Comparison of ENCODE assay signal across 1 cellular context in the genomic region with DNA sequence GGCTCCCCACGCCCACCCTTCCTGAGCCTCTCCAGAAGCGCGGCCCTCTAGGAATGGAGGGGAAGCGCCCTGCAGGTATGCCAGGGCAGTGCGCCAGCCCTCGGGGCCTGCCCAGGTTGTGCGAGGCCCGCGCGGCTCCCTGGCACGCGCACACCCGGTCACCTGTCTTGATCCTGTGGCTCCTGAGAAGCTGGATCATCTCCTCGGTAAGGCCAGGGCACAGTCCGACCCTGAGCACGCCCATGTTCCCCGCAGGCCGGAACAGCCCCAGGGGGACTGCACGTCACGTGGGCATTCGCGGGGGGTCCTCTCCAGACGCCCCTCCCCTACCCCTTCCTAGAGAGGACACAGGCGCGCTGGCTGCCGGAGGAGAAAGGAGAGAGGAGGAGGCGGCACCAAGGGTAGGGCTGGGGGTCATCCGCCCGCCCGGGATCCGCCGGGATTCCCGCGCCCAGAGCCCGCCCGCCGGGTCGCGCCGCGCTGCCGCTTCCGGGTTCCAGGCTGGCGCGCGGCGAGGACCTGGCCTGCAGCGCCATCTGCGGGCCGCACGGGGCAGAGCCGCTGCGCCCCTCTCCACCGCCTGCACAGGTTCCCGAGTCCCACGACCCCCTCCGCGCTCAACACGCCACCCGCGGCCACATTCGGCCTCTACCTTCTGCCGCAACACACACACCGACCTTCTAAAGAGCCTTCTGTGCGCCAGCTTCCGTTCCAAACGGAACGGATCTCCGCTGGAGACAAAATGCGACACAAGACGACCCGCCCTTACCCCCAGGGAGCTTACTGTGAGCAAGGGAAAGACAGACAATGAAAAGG.
TF ChIP-seq lines count a peak whose summit lies in the region.

A gene (minus strand): TSS at position 491 of the 816 bp plus-strand sequence. CDS start 247 bp downstream, at position 244.

TF ChIP-seq in HepG2, 621 proteins besides CTCF, POLR2A, EP300 and RAD21 (continued from another document):
- TF ChIP-seq, protein P1, sequence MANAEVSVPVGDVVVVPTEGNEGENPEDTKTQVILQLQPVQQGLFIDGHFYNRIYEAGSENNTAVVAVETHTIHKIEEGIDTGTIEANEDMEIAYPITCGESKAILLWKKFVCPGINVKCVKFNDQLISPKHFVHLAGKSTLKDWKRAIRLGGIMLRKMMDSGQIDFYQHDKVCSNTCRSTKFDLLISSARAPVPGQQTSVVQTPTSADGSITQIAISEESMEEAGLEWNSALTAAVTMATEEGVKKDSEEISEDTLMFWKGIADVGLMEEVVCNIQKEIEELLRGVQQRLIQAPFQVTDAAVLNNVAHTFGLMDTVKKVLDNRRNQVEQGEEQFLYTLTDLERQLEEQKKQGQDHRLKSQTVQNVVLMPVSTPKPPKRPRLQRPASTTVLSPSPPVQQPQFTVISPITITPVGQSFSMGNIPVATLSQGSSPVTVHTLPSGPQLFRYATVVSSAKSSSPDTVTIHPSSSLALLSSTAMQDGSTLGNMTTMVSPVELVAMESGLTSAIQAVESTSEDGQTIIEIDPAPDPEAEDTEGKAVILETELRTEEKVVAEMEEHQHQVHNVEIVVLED (CRISPR knock-in tag; IDR thresholded peaks at IDR 0.05; ENCODE audit: borderline replicate concordance), result no peak
- TF ChIP-seq ZKSCAN8 (CRISPR knock-in tag; IDR thresholded peaks at IDR 0.05; ENCODE audit: borderline replicate concordance) (no peak), ZNF296 (CRISPR knock-in tag; conservative IDR thresholded peaks at IDR 0.05) (no peak), DNMT3B (CRISPR knock-in tag; conservative IDR thresholded peaks at IDR 0.05) (no peak), SNRNP70 (IDR thresholded peaks at IDR 0.05; ENCODE audit: low read depth, low read length) (no peak), ZNF724P (CRISPR knock-in tag; IDR thresholded peaks at IDR 0.05; ENCODE audit: borderline replicate concordance) (peak; percentile 68; the same call in 1 of the 2 replicates), ZNF788 (CRISPR knock-in tag; IDR thresholded peaks at IDR 0.05; ENCODE audit: borderline replicate concordance) (peak; percentile 73; the same call in 1 of the 2 replicates), MEF2D (CRISPR knock-in tag; IDR thresholded peaks at IDR 0.05) (no peak), ZNF790 (CRISPR knock-in tag; IDR thresholded peaks at IDR 0.05; ENCODE audit: borderline replicate concordance) (peak; percentile 69; the same call in 1 of the 2 replicates), FOXP1 (IDR thresholded peaks at IDR 0.05) (no peak), FOXP1 (CRISPR knock-in tag; IDR thresholded peaks at IDR 0.05) (no peak), ZNF546 (CRISPR knock-in tag; conservative IDR thresholded peaks at IDR 0.05) (0 out of 2 replicates have a peak, but pooled peaks have one; percentile 68), PHF5A (CRISPR knock-in tag; IDR thresholded peaks at IDR 0.05; ENCODE audit: low read depth, unreplicated experiment) (no peak), JDP2 (CRISPR knock-in tag; IDR thresholded peaks at IDR 0.05; ENCODE audit: borderline replicate concordance) (no peak; the same call in 1 of the 2 replicates), KLF12 (CRISPR knock-in tag; IDR thresholded peaks at IDR 0.05; ENCODE audit: borderline replicate concordance) (0 out of 2 replicates have a peak, but pooled peaks have one; percentile 34), NRL (CRISPR knock-in tag; IDR thresholded peaks at IDR 0.05; ENCODE audit: borderline replicate concordance) (peak; percentile 89), KLF6 (CRISPR knock-in tag; IDR thresholded peaks at IDR 0.05) (0 out of 2 replicates have a peak, but pooled peaks have one; percentile 22), ZNF7 (CRISPR knock-in tag; IDR thresholded peaks at IDR 0.05) (no peak), POLR2G (IDR thresholded peaks at IDR 0.05; ENCODE audit: low read depth, low read length) (peak; percentile 75), HHEX (CRISPR knock-in tag; IDR thresholded peaks at IDR 0.05) (no peak), ZNF563 (CRISPR knock-in tag; IDR thresholded peaks at IDR 0.05) (peak; percentile 82; the same call in 1 of the 2 replicates), RFXANK (CRISPR knock-in tag; IDR thresholded peaks at IDR 0.05) (no peak), ZNF274 (CRISPR knock-in tag; IDR thresholded peaks at IDR 0.05) (no peak), HDAC1 (CRISPR knock-in tag; IDR thresholded peaks at IDR 0.05) (peak; percentile 80), POLR2AphosphoS5 (IDR thresholded peaks at IDR 0.05; ENCODE audit: low read depth, low read length) (peak; percentile 51; the same call in 1 of the 2 replicates), ZNF101 (CRISPR knock-in tag; IDR thresholded peaks at IDR 0.05; ENCODE audit: borderline replicate concordance, low read depth) (no peak), ZMYM3 (CRISPR knock-in tag; IDR thresholded peaks at IDR 0.05) (no peak), ZNF121 (CRISPR knock-in tag; IDR thresholded peaks at IDR 0.05) (no peak), SAP130 (CRISPR knock-in tag; IDR thresholded peaks at IDR 0.05; ENCODE audit: low read depth) (peak; percentile 86)
- TF ChIP-seq, protein P2, sequence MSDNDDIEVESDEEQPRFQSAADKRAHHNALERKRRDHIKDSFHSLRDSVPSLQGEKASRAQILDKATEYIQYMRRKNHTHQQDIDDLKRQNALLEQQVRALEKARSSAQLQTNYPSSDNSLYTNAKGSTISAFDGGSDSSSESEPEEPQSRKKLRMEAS (IDR thresholded peaks at IDR 0.05), result peak; percentile 57
- TF ChIP-seq, protein P3, sequence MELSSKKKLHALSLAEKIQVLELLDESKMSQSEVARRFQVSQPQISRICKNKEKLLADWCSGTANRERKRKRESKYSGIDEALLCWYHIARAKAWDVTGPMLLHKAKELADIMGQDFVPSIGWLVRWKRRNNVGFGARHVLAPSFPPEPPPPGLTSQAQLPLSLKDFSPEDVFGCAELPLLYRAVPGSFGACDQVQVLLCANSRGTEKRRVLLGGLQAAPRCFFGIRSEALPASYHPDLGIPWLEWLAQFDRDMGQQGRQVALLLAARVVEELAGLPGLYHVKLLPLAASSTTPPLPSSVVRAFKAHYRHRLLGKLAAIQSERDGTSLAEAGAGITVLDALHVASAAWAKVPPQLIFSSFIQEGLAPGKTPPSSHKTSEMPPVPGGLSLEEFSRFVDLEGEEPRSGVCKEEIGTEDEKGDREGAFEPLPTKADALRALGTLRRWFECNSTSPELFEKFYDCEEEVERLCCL (CRISPR knock-in tag; IDR thresholded peaks at IDR 0.05; ENCODE audit: borderline replicate concordance), result no peak
- TF ChIP-seq, protein P4, sequence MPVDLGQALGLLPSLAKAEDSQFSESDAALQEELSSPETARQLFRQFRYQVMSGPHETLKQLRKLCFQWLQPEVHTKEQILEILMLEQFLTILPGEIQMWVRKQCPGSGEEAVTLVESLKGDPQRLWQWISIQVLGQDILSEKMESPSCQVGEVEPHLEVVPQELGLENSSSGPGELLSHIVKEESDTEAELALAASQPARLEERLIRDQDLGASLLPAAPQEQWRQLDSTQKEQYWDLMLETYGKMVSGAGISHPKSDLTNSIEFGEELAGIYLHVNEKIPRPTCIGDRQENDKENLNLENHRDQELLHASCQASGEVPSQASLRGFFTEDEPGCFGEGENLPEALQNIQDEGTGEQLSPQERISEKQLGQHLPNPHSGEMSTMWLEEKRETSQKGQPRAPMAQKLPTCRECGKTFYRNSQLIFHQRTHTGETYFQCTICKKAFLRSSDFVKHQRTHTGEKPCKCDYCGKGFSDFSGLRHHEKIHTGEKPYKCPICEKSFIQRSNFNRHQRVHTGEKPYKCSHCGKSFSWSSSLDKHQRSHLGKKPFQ (CRISPR knock-in tag; IDR thresholded peaks at IDR 0.05; ENCODE audit: insufficient replicate concordance), result peak; percentile 70
- TF ChIP-seq, protein P5, sequence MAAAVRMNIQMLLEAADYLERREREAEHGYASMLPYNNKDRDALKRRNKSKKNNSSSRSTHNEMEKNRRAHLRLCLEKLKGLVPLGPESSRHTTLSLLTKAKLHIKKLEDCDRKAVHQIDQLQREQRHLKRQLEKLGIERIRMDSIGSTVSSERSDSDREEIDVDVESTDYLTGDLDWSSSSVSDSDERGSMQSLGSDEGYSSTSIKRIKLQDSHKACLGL (CRISPR knock-in tag; IDR thresholded peaks at IDR 0.05), result peak; percentile 29
- TF ChIP-seq, protein P6, sequence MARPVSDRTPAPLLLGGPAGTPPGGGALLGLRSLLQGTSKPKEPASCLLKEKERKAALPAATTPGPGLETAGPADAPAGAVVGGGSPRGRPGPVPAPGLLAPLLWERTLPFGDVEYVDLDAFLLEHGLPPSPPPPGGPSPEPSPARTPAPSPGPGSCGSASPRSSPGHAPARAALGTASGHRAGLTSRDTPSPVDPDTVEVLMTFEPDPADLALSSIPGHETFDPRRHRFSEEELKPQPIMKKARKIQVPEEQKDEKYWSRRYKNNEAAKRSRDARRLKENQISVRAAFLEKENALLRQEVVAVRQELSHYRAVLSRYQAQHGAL (CRISPR knock-in tag; IDR thresholded peaks at IDR 0.05; ENCODE audit: not compliant biosample characterization), result no peak
- TF ChIP-seq, protein P7, sequence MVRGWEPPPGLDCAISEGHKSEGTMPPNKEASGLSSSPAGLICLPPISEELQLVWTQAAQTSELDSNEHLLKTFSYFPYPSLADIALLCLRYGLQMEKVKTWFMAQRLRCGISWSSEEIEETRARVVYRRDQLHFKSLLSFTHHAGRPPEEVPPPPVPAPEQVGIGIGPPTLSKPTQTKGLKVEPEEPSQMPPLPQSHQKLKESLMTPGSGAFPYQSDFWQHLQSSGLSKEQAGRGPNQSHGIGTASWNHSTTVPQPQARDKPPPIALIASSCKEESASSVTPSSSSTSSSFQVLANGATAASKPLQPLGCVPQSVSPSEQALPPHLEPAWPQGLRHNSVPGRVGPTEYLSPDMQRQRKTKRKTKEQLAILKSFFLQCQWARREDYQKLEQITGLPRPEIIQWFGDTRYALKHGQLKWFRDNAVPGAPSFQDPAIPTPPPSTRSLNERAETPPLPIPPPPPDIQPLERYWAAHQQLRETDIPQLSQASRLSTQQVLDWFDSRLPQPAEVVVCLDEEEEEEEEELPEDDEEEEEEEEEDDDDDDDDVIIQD (CRISPR knock-in tag; IDR thresholded peaks at IDR 0.05; ENCODE audit: low read depth), result no peak
- TF ChIP-seq, protein P8, sequence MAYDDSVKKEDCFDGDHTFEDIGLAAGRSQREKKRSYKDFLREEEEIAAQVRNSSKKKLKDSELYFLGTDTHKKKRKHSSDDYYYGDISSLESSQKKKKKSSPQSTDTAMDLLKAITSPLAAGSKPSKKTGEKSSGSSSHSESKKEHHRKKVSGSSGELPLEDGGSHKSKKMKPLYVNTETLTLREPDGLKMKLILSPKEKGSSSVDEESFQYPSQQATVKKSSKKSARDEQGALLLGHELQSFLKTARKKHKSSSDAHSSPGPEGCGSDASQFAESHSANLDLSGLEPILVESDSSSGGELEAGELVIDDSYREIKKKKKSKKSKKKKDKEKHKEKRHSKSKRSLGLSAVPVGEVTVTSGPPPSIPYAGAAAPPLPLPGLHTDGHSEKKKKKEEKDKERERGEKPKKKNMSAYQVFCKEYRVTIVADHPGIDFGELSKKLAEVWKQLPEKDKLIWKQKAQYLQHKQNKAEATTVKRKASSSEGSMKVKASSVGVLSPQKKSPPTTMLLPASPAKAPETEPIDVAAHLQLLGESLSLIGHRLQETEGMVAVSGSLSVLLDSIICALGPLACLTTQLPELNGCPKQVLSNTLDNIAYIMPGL (CRISPR knock-in tag; IDR thresholded peaks at IDR 0.05; ENCODE audit: borderline replicate concordance in 1 of 2, low read depth in 1 of 2), result peak; percentile 77 to 86
- TF ChIP-seq, protein P9, sequence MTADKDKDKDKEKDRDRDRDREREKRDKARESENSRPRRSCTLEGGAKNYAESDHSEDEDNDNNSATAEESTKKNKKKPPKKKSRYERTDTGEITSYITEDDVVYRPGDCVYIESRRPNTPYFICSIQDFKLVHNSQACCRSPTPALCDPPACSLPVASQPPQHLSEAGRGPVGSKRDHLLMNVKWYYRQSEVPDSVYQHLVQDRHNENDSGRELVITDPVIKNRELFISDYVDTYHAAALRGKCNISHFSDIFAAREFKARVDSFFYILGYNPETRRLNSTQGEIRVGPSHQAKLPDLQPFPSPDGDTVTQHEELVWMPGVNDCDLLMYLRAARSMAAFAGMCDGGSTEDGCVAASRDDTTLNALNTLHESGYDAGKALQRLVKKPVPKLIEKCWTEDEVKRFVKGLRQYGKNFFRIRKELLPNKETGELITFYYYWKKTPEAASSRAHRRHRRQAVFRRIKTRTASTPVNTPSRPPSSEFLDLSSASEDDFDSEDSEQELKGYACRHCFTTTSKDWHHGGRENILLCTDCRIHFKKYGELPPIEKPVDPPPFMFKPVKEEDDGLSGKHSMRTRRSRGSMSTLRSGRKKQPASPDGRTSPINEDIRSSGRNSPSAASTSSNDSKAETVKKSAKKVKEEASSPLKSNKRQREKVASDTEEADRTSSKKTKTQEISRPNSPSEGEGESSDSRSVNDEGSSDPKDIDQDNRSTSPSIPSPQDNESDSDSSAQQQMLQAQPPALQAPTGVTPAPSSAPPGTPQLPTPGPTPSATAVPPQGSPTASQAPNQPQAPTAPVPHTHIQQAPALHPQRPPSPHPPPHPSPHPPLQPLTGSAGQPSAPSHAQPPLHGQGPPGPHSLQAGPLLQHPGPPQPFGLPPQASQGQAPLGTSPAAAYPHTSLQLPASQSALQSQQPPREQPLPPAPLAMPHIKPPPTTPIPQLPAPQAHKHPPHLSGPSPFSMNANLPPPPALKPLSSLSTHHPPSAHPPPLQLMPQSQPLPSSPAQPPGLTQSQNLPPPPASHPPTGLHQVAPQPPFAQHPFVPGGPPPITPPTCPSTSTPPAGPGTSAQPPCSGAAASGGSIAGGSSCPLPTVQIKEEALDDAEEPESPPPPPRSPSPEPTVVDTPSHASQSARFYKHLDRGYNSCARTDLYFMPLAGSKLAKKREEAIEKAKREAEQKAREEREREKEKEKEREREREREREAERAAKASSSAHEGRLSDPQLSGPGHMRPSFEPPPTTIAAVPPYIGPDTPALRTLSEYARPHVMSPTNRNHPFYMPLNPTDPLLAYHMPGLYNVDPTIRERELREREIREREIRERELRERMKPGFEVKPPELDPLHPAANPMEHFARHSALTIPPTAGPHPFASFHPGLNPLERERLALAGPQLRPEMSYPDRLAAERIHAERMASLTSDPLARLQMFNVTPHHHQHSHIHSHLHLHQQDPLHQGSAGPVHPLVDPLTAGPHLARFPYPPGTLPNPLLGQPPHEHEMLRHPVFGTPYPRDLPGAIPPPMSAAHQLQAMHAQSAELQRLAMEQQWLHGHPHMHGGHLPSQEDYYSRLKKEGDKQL (CRISPR knock-in tag; IDR thresholded peaks at IDR 0.05; ENCODE audit: low read depth), result no peak
- TF ChIP-seq, protein P10, sequence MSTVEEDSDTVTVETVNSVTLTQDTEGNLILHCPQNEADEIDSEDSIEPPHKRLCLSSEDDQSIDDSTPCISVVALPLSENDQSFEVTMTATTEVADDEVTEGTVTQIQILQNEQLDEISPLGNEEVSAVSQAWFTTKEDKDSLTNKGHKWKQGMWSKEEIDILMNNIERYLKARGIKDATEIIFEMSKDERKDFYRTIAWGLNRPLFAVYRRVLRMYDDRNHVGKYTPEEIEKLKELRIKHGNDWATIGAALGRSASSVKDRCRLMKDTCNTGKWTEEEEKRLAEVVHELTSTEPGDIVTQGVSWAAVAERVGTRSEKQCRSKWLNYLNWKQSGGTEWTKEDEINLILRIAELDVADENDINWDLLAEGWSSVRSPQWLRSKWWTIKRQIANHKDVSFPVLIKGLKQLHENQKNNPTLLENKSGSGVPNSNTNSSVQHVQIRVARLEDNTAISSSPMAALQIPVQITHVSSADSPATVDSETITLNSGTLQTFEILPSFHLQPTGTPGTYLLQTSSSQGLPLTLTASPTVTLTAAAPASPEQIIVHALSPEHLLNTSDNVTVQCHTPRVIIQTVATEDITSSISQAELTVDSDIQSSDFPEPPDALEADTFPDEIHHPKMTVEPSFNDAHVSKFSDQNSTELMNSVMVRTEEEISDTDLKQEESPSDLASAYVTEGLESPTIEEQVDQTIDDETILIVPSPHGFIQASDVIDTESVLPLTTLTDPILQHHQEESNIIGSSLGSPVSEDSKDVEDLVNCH (CRISPR knock-in tag; IDR thresholded peaks at IDR 0.05), result no peak
